ENCODE assay signal across 1 cellular context in the genomic region with DNA sequence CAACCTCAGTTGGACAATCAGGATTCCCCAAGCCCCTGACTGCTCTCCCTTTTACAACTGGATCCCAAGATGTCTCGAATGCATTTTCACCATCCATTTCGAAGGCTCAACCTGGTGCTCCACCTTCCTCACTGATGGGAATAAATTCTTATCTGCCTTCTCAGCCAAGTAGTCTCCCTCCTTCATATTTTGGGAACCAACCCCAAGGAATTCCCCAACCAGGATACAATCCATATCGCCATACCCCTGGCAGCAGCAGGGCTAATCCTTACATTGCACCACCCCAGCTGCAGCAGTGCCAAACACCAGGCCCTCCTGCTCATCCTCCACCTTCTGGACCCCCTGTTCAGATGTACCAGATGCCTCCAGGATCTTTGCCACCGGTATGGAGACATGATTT.
TF ChIP-seq lines count a peak whose summit lies in the region.

No MANE protein-coding gene starts in this region.

TF ChIP-seq in GM12878, 131 proteins besides CTCF, POLR2A, EP300 and RAD21:
- TF ChIP-seq HDGF (IDR thresholded peaks at IDR 0.05) (no peak), CEBPB (IDR thresholded peaks at IDR 0.05; ENCODE audit: borderline replicate concordance in 1 of 2, low read depth in 2 of 2, low read length in 2 of 2) (no peak), WRNIP1 (IDR thresholded peaks at IDR 0.05; ENCODE audit: borderline replicate concordance, low read depth, low read length) (no peak), IKZF2 (IDR thresholded peaks at IDR 0.05) (no peak), MXI1 (IDR thresholded peaks at IDR 0.05; ENCODE audit: low read depth, low read length) (no peak), EZH2 (IDR thresholded peaks at IDR 0.05; ENCODE audit: borderline replicate concordance, control insufficient read depth, low read depth, low read length) (no peak), TCF12 (IDR thresholded peaks at IDR 0.05; ENCODE audit: low read depth, low read length) (no peak), NRF1 (conservative IDR thresholded peaks at IDR 0.05; ENCODE audit: low read depth, low read length) (no peak), SUPT20H (IDR thresholded peaks at IDR 0.05; ENCODE audit: borderline replicate concordance, control insufficient read depth, low read depth, low read length) (no peak), SIN3A (IDR thresholded peaks at IDR 0.05; ENCODE audit: low read depth, low read length) (no peak), TBL1XR1 (IDR thresholded peaks at IDR 0.05; ENCODE audit: low read depth, low read length) (no peak), LARP7 (IDR thresholded peaks at IDR 0.05) (no peak), HDAC6 (IDR thresholded peaks at IDR 0.05; ENCODE audit: unreplicated experiment) (no peak), MEF2A (IDR thresholded peaks at IDR 0.05; ENCODE audit: insufficient read depth, low read depth, low read length) (no peak), IKZF1 (conservative IDR thresholded peaks at IDR 0.05) (no peak), BHLHE40 (IDR thresholded peaks at IDR 0.05; ENCODE audit: borderline replicate concordance in 1 of 2, low read depth in 2 of 2, low read length in 1 of 2) (no peak)
- TF ChIP-seq, protein P1, sequence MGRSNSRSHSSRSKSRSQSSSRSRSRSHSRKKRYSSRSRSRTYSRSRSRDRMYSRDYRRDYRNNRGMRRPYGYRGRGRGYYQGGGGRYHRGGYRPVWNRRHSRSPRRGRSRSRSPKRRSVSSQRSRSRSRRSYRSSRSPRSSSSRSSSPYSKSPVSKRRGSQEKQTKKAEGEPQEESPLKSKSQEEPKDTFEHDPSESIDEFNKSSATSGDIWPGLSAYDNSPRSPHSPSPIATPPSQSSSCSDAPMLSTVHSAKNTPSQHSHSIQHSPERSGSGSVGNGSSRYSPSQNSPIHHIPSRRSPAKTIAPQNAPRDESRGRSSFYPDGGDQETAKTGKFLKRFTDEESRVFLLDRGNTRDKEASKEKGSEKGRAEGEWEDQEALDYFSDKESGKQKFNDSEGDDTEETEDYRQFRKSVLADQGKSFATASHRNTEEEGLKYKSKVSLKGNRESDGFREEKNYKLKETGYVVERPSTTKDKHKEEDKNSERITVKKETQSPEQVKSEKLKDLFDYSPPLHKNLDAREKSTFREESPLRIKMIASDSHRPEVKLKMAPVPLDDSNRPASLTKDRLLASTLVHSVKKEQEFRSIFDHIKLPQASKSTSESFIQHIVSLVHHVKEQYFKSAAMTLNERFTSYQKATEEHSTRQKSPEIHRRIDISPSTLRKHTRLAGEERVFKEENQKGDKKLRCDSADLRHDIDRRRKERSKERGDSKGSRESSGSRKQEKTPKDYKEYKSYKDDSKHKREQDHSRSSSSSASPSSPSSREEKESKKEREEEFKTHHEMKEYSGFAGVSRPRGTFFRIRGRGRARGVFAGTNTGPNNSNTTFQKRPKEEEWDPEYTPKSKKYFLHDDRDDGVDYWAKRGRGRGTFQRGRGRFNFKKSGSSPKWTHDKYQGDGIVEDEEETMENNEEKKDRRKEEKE (IDR thresholded peaks at IDR 0.05), result no peak
- TF ChIP-seq, protein P2, sequence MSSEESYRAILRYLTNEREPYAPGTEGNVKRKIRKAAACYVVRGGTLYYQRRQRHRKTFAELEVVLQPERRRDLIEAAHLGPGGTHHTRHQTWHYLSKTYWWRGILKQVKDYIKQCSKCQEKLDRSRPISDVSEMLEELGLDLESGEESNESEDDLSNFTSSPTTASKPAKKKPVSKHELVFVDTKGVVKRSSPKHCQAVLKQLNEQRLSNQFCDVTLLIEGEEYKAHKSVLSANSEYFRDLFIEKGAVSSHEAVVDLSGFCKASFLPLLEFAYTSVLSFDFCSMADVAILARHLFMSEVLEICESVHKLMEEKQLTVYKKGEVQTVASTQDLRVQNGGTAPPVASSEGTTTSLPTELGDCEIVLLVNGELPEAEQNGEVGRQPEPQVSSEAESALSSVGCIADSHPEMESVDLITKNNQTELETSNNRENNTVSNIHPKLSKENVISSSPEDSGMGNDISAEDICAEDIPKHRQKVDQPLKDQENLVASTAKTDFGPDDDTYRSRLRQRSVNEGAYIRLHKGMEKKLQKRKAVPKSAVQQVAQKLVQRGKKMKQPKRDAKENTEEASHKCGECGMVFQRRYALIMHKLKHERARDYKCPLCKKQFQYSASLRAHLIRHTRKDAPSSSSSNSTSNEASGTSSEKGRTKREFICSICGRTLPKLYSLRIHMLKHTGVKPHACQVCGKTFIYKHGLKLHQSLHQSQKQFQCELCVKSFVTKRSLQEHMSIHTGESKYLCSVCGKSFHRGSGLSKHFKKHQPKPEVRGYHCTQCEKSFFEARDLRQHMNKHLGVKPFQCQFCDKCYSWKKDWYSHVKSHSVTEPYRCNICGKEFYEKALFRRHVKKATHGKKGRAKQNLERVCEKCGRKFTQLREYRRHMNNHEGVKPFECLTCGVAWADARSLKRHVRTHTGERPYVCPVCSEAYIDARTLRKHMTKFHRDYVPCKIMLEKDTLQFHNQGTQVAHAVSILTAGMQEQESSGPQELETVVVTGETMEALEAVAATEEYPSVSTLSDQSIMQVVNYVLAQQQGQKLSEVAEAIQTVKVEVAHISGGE (CRISPR knock-in tag; IDR thresholded peaks at IDR 0.05), result no peak
